In the genomic region with DNA sequence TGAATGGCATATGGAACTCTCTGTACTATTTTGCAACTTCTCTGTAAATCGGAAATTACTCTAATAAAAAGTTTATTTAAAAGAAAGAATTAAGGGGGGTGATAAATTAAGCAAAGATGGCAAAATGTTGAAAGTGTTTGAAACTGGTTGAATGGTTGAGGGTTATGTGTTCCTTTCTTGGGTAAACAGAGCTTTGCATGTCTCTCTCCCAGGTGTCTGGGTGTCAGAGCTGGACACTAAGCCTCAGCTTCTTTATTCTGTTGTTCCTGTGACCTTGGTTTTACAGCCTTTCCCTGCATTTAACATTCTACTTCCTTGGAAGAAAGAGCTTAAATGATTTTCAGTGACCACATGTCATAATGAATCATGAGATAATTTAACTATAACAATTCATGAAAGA, we compare ENCODE assay signal across 20 cellular contexts. TPM values are rescaled to one million over a fixed set of nuclear protein-coding genes. Genes with fewer than 3 reads are reported as not detected.
DNase-seq lines count a peak whose midpoint lies in the region; ATAC-seq and TF ChIP-seq lines count a peak whose summit lies in the region.
"Had no signal": no experiment of that assay in that cellular context is flagged by ENCODE, and none has a peak within 500 bp of the region (broad histone marks: within the 10 kb centered on the region; RNA-seq: fewer than 3 reads in every experiment).

No MANE protein-coding gene starts in this region.

- peaks cover 29% of the 10 kb centered on the region for H3K9me3 Mint-ChIP-seq in activated CD4-positive, alpha-beta T cell treated with anti-CD3 and anti-CD28 coated beads, Interleukin-2, amount 10 ng/mL, durations not matched to agents 7 days and 5 days
- H3K9me3 Mint-ChIP-seq in stimulated activated naive CD8-positive, alpha-beta T cell treated with anti-CD3 and anti-CD28 coated beads, Interleukin-15, Interleukin-2, amounts not matched to agents 100 ng/mL and 50 ng/mL, for 24 hours: peaks cover 18% of the 10 kb centered on the region
- H3K9me3 Mint-ChIP-seq in stimulated activated naive CD8-positive, alpha-beta T cell treated with anti-CD3 and anti-CD28 coated beads, Interleukin-15, amount 100 ng/mL, for 72 hours: peaks cover 5 to 8% of the 10 kb centered on the region in 2 donors
- peaks cover 3% of the 10 kb centered on the region for H3K9me3 Mint-ChIP-seq in activated naive CD8-positive, alpha-beta T cell (ENCODE audit: low read depth)
- H3K9me3 Mint-ChIP-seq: CD4-positive, CD25-positive, alpha-beta regulatory T cell had no signal

- no peak for TF ChIP-seq CTCF in GM10266 (IDR thresholded peaks at IDR 0.05; ENCODE audit: control insufficient read depth, insufficient read depth, low read depth, missing control alignments)

- H3K27me3 Mint-ChIP-seq in activated CD4-positive, alpha-beta T cell treated with anti-CD3 and anti-CD28 coated beads, Interleukin-2, amount 10 ng/mL, durations not matched to agents 7 days and 5 days: no peaks in the 10 kb centered on the region
- H3K27me3 Mint-ChIP-seq in stimulated activated naive CD8-positive, alpha-beta T cell treated with anti-CD3 and anti-CD28 coated beads, Interleukin-15, Interleukin-2, amounts not matched to agents 100 ng/mL and 50 ng/mL, for 24 hours: no peaks in the 10 kb centered on the region
- H3K27me3 Mint-ChIP-seq in stimulated activated naive CD8-positive, alpha-beta T cell treated with anti-CD3 and anti-CD28 coated beads, Interleukin-15, amount 100 ng/mL, for 72 hours: no peaks in the 10 kb centered on the region
- no peaks in the 10 kb centered on the region for H3K27me3 Mint-ChIP-seq in activated naive CD8-positive, alpha-beta T cell
- H3K27me3 Mint-ChIP-seq: CD4-positive, CD25-positive, alpha-beta regulatory T cell had no signal

- H3K4me1 Mint-ChIP-seq in activated CD4-positive, alpha-beta T cell treated with anti-CD3 and anti-CD28 coated beads, Interleukin-2, amount 10 ng/mL, durations not matched to agents 7 days and 5 days: peaks cover 44% of the 10 kb centered on the region
- H3K4me1 Mint-ChIP-seq in stimulated activated naive CD8-positive, alpha-beta T cell treated with anti-CD3 and anti-CD28 coated beads, Interleukin-15, Interleukin-2, amounts not matched to agents 100 ng/mL and 50 ng/mL, for 24 hours (ENCODE audit: low read depth): peaks cover 73% of the 10 kb centered on the region
- H3K4me1 Mint-ChIP-seq in stimulated activated naive CD8-positive, alpha-beta T cell treated with anti-CD3 and anti-CD28 coated beads, Interleukin-15, amount 100 ng/mL, for 72 hours: peaks cover 51% of the 10 kb centered on the region
- H3K4me1 Mint-ChIP-seq in activated naive CD8-positive, alpha-beta T cell (ENCODE audit: low read depth): peaks cover 45% of the 10 kb centered on the region

- no peak overlapping the region for H3K4me3 Mint-ChIP-seq in activated CD4-positive, alpha-beta T cell treated with anti-CD3 and anti-CD28 coated beads, Interleukin-2, amount 10 ng/mL, durations not matched to agents 7 days and 5 days
- no peak overlapping the region for H3K4me3 Mint-ChIP-seq in stimulated activated naive CD8-positive, alpha-beta T cell treated with anti-CD3 and anti-CD28 coated beads, Interleukin-15, Interleukin-2, amounts not matched to agents 100 ng/mL and 50 ng/mL, for 24 hours
- no peak overlapping the region for H3K4me3 Mint-ChIP-seq in stimulated activated naive CD8-positive, alpha-beta T cell treated with anti-CD3 and anti-CD28 coated beads, Interleukin-15, amount 100 ng/mL, for 72 hours
- no peak overlapping the region for H3K4me3 Mint-ChIP-seq in activated naive CD8-positive, alpha-beta T cell
- H3K4me3 Mint-ChIP-seq: CD4-positive, CD25-positive, alpha-beta regulatory T cell had no signal

- no peak for DNase-seq in activated CD4-positive, alpha-beta T cell treated with anti-CD3 and anti-CD28 coated beads, Interleukin-2, amount 10 ng/mL, durations not matched to agents 7 days and 5 days
- no peak for DNase-seq in activated CD4-positive, alpha-beta T cell treated with anti-CD3 and anti-CD28 coated beads for 48 hours
- no peak for DNase-seq in stimulated activated naive CD8-positive, alpha-beta T cell treated with anti-CD3 and anti-CD28 coated beads, Interleukin-15, amount 100 ng/mL, for 72 hours
- DNase-seq in GM10266 (ENCODE audit: extremely low spot score): no peak
- no peak for DNase-seq in DMS153 treated with DMSO at 0.1 percent for 48 hours (lab: John Stamatoyannopoulos, UW; ENCODE audit: unreplicated experiment)
- DNase-seq: BE2C; CD4-positive, CD25-positive, alpha-beta regulatory T cell; KBM-7; NCI-H1105 treated with DMSO at 0.1 percent for 48 hours; NCI-H1694; NCI-H2081 treated with DMSO at 0.1 percent for 48 hours; NCI-H748 treated with DMSO at 0.1 percent for 48 hours; NK-92 treated with Interleukin-12 subunit alpha and Interleukin-12 subunit beta, amount 100 ng/mL, for 24 hours had no signal

- CTCF ChIA-PET in activated CD4-positive, alpha-beta T cell treated with anti-CD3 and anti-CD28 coated beads, Interleukin-2, amount 10 ng/mL, durations not matched to agents 7 days and 5 days (lab: Charles Lee): interaction anchor here (0.9 to 3.6 kb wide), 7 partner anchors 9 to 111 kb away, joined by 3 to 13 read pairs (median 4); no protein-coding TSS in a partner anchor

- peaks cover 68% of the 10 kb centered on the region for H3K36me3 Mint-ChIP-seq in activated CD4-positive, alpha-beta T cell treated with anti-CD3 and anti-CD28 coated beads, Interleukin-2, amount 10 ng/mL, durations not matched to agents 7 days and 5 days (ENCODE audit: low read depth)
- peaks cover 57% of the 10 kb centered on the region for H3K36me3 Mint-ChIP-seq in stimulated activated naive CD8-positive, alpha-beta T cell treated with anti-CD3 and anti-CD28 coated beads, Interleukin-15, Interleukin-2, amounts not matched to agents 100 ng/mL and 50 ng/mL, for 24 hours (ENCODE audit: low read depth)
- peaks cover 22% of the 10 kb centered on the region for H3K36me3 Mint-ChIP-seq in activated naive CD8-positive, alpha-beta T cell
- H3K36me3 Mint-ChIP-seq: CD4-positive, CD25-positive, alpha-beta regulatory T cell had no signal

- peak overlapping the region; percentile 36 for H3K27ac Mint-ChIP-seq in activated CD4-positive, alpha-beta T cell treated with anti-CD3 and anti-CD28 coated beads, Interleukin-2, amount 10 ng/mL, durations not matched to agents 7 days and 5 days
- H3K27ac Mint-ChIP-seq in stimulated activated naive CD8-positive, alpha-beta T cell treated with anti-CD3 and anti-CD28 coated beads, Interleukin-15, Interleukin-2, amounts not matched to agents 100 ng/mL and 50 ng/mL, for 24 hours: peak overlapping the region; percentile 61
- no peak overlapping the region for H3K27ac Mint-ChIP-seq in stimulated activated naive CD8-positive, alpha-beta T cell treated with anti-CD3 and anti-CD28 coated beads, Interleukin-15, amount 100 ng/mL, for 72 hours
- peak overlapping the region; percentile 18 for H3K27ac Mint-ChIP-seq in activated naive CD8-positive, alpha-beta T cell
- H3K27ac Mint-ChIP-seq: CD4-positive, CD25-positive, alpha-beta regulatory T cell had no signal

- no peak for ATAC-seq in stimulated activated naive CD8-positive, alpha-beta T cell treated with anti-CD3 and anti-CD28 coated beads, Interleukin-15, amount 100 ng/mL, for 72 hours
- no peak for ATAC-seq in HG03521 (IDR thresholded peaks at IDR 0.05; ENCODE audit: unreplicated experiment)
- ATAC-seq: Right ventricle myocardium inferior had no signal

- POLR2A ChIA-PET in activated CD4-positive, alpha-beta T cell treated with anti-CD3 and anti-CD28 coated beads, Interleukin-2, amount 10 ng/mL, durations not matched to agents 7 days and 5 days (lab: Charles Lee): no interaction called here

RNA-seq across cellular contexts. Expression of a gene that starts 7.2 kb away (rescaled TPM):
- 100 to 1,000 TPM; 144 to 181 TPM for total RNA-seq in activated CD4-positive, alpha-beta T cell treated with anti-CD3 and anti-CD28 coated beads, Interleukin-2, amount 10 ng/mL, durations not matched to agents 7 days and 5 days
- total RNA-seq: H1, NCI-H460, OCI-LY7 had no signal

Comparison
In these comparisons a context has a peak if more than half of its experiments do, and no peak if none do; other contexts are left out.
1. H3K27ac Mint-ChIP-seq: peak in activated CD4-positive, alpha-beta T cell treated with anti-CD3 and anti-CD28 coated beads, Interleukin-2, amount 10 ng/mL, durations not matched to agents 7 days and 5 days (single experiment), stimulated activated naive CD8-positive, alpha-beta T cell treated with anti-CD3 and anti-CD28 coated beads, Interleukin-15, Interleukin-2, amounts not matched to agents 100 ng/mL and 50 ng/mL, for 24 hours (single experiment) and activated naive CD8-positive, alpha-beta T cell (single experiment); none in stimulated activated naive CD8-positive, alpha-beta T cell treated with anti-CD3 and anti-CD28 coated beads, Interleukin-15, amount 100 ng/mL, for 72 hours (0 of 2).